Comparison of ENCODE assay signal across 21 cellular contexts in the genomic region with DNA sequence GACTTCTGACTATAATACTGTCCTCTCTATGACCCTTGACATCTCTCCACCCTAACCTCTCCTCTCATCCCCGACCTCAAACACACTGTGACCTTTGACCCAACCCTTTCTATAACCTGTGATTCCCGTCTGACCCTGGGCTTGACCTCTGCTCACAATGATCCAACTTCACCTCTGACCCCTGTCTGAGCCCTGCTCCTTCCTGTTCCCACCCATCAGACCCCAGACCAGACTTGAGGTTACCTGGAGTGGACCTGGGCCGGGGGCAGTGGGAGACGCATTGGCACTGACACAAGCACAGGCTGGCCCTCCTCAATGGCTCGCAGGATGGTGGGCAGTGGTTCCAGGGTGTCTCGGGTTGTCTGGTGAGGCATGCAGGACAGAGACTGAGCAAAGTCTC. TPM values are rescaled to one million over a fixed set of nuclear protein-coding genes. Genes with fewer than 3 reads are reported as not detected.
A peak's percentile ranks its signal among the peaks of the same experiment; 100 is the strongest.
DNase-seq lines count a peak whose midpoint lies in the region; ATAC-seq and TF ChIP-seq lines count a peak whose summit lies in the region.
"Had no signal": no experiment of that assay in that cellular context is flagged by ENCODE, and none has a peak within 500 bp of the region (broad histone marks: within the 10 kb centered on the region; RNA-seq: fewer than 3 reads in every experiment).

No MANE protein-coding gene starts in this region.

- H3K27ac Mint-ChIP-seq in CD8-positive, alpha-beta T cell = peak overlapping the region; percentile 39
- H3K27ac Mint-ChIP-seq in central memory CD8-positive, alpha-beta T cell (ENCODE audit: low read depth) = peak overlapping the region; percentile 64
- no peak overlapping the region for H3K27ac Mint-ChIP-seq in nephron
- H3K27ac Mint-ChIP-seq: activated B cell treated with CpG ODN at 0.5 μM for 24 hours; activated CD4-positive, alpha-beta memory T cell treated with anti-CD3 and anti-CD28 coated beads for 36 hours; HFFc6; memory B cell had no signal

- intact Hi-C loops in CD8-positive, alpha-beta T cell (cut with DNase I, micrococcal nuclease) = no loop called here

- H3K9me3 Mint-ChIP-seq in CD8-positive, alpha-beta T cell = no peaks in the 10 kb centered on the region
- no peaks in the 10 kb centered on the region for H3K9me3 Mint-ChIP-seq in central memory CD8-positive, alpha-beta T cell
- no peaks in the 10 kb centered on the region for H3K9me3 Mint-ChIP-seq in nephron
- H3K9me3 Mint-ChIP-seq: activated B cell treated with CpG ODN at 0.5 μM for 24 hours; activated CD4-positive, alpha-beta memory T cell treated with anti-CD3 and anti-CD28 coated beads for 36 hours; HFFc6; memory B cell had no signal

- DNase-seq in CD8-positive, alpha-beta T cell = no peak
- no peak for DNase-seq in central memory CD8-positive, alpha-beta T cell (ENCODE audit: low spot score in 2 of 2)
- DNase-seq: activated B cell treated with CpG ODN at 0.5 μM for 24 hours; activated CD4-positive, alpha-beta memory T cell treated with anti-CD3 and anti-CD28 coated beads for 36 hours; HFFc6; left cardiac atrium; MV-4-11; NCI-H2171; NCI-H526 treated with DMSO at 0.1 percent for 48 hours; RPMI8226 had no signal

- H3K36me3 Mint-ChIP-seq in CD8-positive, alpha-beta T cell = peaks cover 70% of the 10 kb centered on the region
- H3K36me3 Mint-ChIP-seq in central memory CD8-positive, alpha-beta T cell (ENCODE audit: insufficient read depth) = peaks cover 45% of the 10 kb centered on the region
- H3K36me3 Mint-ChIP-seq in nephron (ENCODE audit: low read depth) = peaks cover 4% of the 10 kb centered on the region

- peaks cover 56% of the 10 kb centered on the region for H3K36me3 ChIP-seq in CD8-positive, alpha-beta T cell (ENCODE audit: insufficient read depth, low read length)
- H3K36me3 ChIP-seq in HEK293 (ENCODE audit: control insufficient read depth in 2 of 2, insufficient read depth in 1 of 2, low read length in 2 of 2) = no peaks in the 10 kb centered on the region

- H3K4me3 Mint-ChIP-seq in CD8-positive, alpha-beta T cell = no peak overlapping the region
- no peak overlapping the region for H3K4me3 Mint-ChIP-seq in central memory CD8-positive, alpha-beta T cell
- H3K4me3 Mint-ChIP-seq in nephron = peak overlapping the region; percentile 46 to 74 (median 69)
- H3K4me3 Mint-ChIP-seq: activated B cell treated with CpG ODN at 0.5 μM for 24 hours; activated CD4-positive, alpha-beta memory T cell treated with anti-CD3 and anti-CD28 coated beads for 36 hours; HFFc6; memory B cell had no signal

- H3K4me1 Mint-ChIP-seq in CD8-positive, alpha-beta T cell (ENCODE audit: low read depth) = peaks cover 34% of the 10 kb centered on the region
- peaks cover 36% of the 10 kb centered on the region for H3K4me1 Mint-ChIP-seq in central memory CD8-positive, alpha-beta T cell
- H3K4me1 Mint-ChIP-seq in nephron = peaks cover 8% of the 10 kb centered on the region

- H3K27ac ChIP-seq in CD8-positive, alpha-beta T cell (ENCODE audit: low read depth, low read length) = no peak overlapping the region
- H3K27ac ChIP-seq in HEK293 (ENCODE audit: extremely low read depth, low read depth, low read length) = no peak overlapping the region
- H3K27ac ChIP-seq: SK-N-MC had no signal

- H3K27me3 ChIP-seq in CD8-positive, alpha-beta T cell (ENCODE audit: insufficient read depth, low read length) = no peaks in the 10 kb centered on the region

- no peaks in the 10 kb centered on the region for H3K27me3 Mint-ChIP-seq in CD8-positive, alpha-beta T cell (ENCODE audit: low read depth)
- no peaks in the 10 kb centered on the region for H3K27me3 Mint-ChIP-seq in central memory CD8-positive, alpha-beta T cell
- H3K27me3 Mint-ChIP-seq in nephron (ENCODE audit: low read depth) = peaks cover 63% of the 10 kb centered on the region
- H3K27me3 Mint-ChIP-seq: activated B cell treated with CpG ODN at 0.5 μM for 24 hours; activated CD4-positive, alpha-beta memory T cell treated with anti-CD3 and anti-CD28 coated beads for 36 hours; memory B cell had no signal

- no peaks in the 10 kb centered on the region for H3K9me3 ChIP-seq in CD8-positive, alpha-beta T cell (ENCODE audit: low read length)
- H3K9me3 ChIP-seq in HEK293 (ENCODE audit: control insufficient read depth, insufficient read depth, low read depth, low read length) = no peaks in the 10 kb centered on the region

- CTCF ChIA-PET in CD8-positive, alpha-beta T cell (lab: Charles Lee) = interaction anchor here (0.7 to 1.7 kb wide), 2 partner anchors 11 to 35 kb away, joined by 3 to 6 read pairs; a partner anchor contains a TSS
- CTCF ChIA-PET in HEK293 (lab: Yijun Ruan, JAX) = interaction anchor here (0.8 to 1.2 kb wide), 2 partner anchors 10 to 96 kb away, joined by 3 to 4 read pairs; no protein-coding TSS in a partner anchor

- no peak for ATAC-seq in CD8-positive, alpha-beta T cell
- no peak for ATAC-seq in central memory CD8-positive, alpha-beta T cell (replicated peaks; ENCODE audit: extremely low read depth, poor library complexity, severe bottlenecking)
- ATAC-seq in GM19351 (IDR thresholded peaks at IDR 0.05; ENCODE audit: unreplicated experiment) (no peak), HG02759 (IDR thresholded peaks at IDR 0.05; ENCODE audit: unreplicated experiment) (no peak), HG02588 (IDR thresholded peaks at IDR 0.05; ENCODE audit: unreplicated experiment) (no peak)

- no peak for TF ChIP-seq CTCF in CD8-positive, alpha-beta T cell (IDR thresholded peaks at IDR 0.05)
- TF ChIP-seq CTCF in HEK293 (tag by site-specific recombination; IDR thresholded peaks at IDR 0.05) (no peak), nephron (IDR thresholded peaks at IDR 0.05; ENCODE audit: unreplicated experiment in 3 of 3) (no peak)

- no peak overlapping the region for H3K4me3 ChIP-seq in CD8-positive, alpha-beta T cell (ENCODE audit: low read depth, low read length)
- H3K4me3 ChIP-seq in HEK293 (ENCODE audit: low read depth, low read length) = no peak overlapping the region
- H3K4me3 ChIP-seq: SK-N-MC had no signal

- POLR2A ChIA-PET in CD8-positive, alpha-beta T cell (lab: Charles Lee) = interaction anchor here (1.0 to 2.0 kb wide), 2 partner anchors 10 to 21 kb away, joined by 3 to 11 read pairs; no protein-coding TSS in a partner anchor
- POLR2A ChIA-PET in HEK293 (lab: Yijun Ruan, JAX) = no interaction called here

- H3K4me1 ChIP-seq in CD8-positive, alpha-beta T cell (ENCODE audit: insufficient read depth, low read length) = peaks cover 12% of the 10 kb centered on the region
- peaks cover 2% of the 10 kb centered on the region for H3K4me1 ChIP-seq in HEK293 (ENCODE audit: control insufficient read depth, insufficient read depth, low read length)

TF ChIP-seq in HEK293, 187 proteins besides CTCF, POLR2A, EP300 and RAD21:
- TF ChIP-seq KLF10 (tag by site-specific recombination; IDR thresholded peaks at IDR 0.05) (no peak), ZNF138 (tag by site-specific recombination; IDR thresholded peaks at IDR 0.05; ENCODE audit: borderline replicate concordance) (no peak), ZNF707 (tag by site-specific recombination; IDR thresholded peaks at IDR 0.05) (no peak), GLIS2 (tag by site-specific recombination; IDR thresholded peaks at IDR 0.05) (no peak), YY2 (tag by site-specific recombination; IDR thresholded peaks at IDR 0.05) (no peak), BCL11B (tag by site-specific recombination; IDR thresholded peaks at IDR 0.05; ENCODE audit: low read depth) (peak; percentile 75; the same call in 1 of the 2 replicates), KLF9 (tag by site-specific recombination; IDR thresholded peaks at IDR 0.05; ENCODE audit: low read depth) (no peak)
- TF ChIP-seq, protein P1, sequence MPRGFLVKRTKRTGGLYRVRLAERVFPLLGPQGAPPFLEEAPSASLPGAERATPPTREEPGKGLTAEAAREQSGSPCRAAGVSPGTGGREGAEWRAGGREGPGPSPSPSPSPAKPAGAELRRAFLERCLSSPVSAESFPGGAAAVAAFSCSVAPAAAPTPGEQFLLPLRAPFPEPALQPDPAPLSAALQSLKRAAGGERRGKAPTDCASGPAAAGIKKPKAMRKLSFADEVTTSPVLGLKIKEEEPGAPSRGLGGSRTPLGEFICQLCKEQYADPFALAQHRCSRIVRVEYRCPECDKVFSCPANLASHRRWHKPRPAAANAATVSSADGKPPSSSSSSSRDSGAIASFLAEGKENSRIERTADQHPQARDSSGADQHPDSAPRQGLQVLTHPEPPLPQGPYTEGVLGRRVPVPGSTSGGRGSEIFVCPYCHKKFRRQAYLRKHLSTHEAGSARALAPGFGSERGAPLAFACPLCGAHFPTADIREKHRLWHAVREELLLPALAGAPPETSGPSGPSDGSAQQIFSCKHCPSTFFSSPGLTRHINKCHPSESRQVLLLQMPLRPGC (tag by site-specific recombination; IDR thresholded peaks at IDR 0.05) = no peak

RNA-seq across cellular contexts. Expression of a gene that starts 4.2 kb away (rescaled TPM):
- total RNA-seq in CD8-positive, alpha-beta T cell = 10 to 100 TPM; 16.4 to 20.1 TPM

RNA-seq across cellular contexts. Expression of a gene that starts 10.4 kb away (rescaled TPM):
- 10 to 100 TPM; 80.0 to 83.1 TPM for total RNA-seq in CD8-positive, alpha-beta T cell
- total RNA-seq: bronchial epithelial cell, HFFc6, HT1080 had no signal

RNA-seq across cellular contexts. Expression of a gene that starts 25.4 kb away (rescaled TPM):
- total RNA-seq in CD8-positive, alpha-beta T cell = not detected
- total RNA-seq: activated B cell treated with CpG ODN at 0.5 μM for 24 hours, bronchial epithelial cell, HFFc6, HT1080, left cardiac atrium, posterior vena cava, temporal lobe had no signal

RNA-seq across cellular contexts. Expression of a gene that starts 35.1 kb away (rescaled TPM):
- 100 to 1,000 TPM; 174 to 199 TPM for total RNA-seq in CD8-positive, alpha-beta T cell

RNA-seq across cellular contexts. Expression of a gene that starts 54.4 kb away (rescaled TPM):
- under 1 TPM; 0.36 to 0.46 TPM for total RNA-seq in CD8-positive, alpha-beta T cell
- total RNA-seq: activated B cell treated with CpG ODN at 0.5 μM for 24 hours, bronchial epithelial cell, HFFc6, HT1080, left cardiac atrium, posterior vena cava had no signal

Comparison
In these comparisons a context has a peak if more than half of its experiments do, and no peak if none do; other contexts are left out.
1. H3K27ac Mint-ChIP-seq: peak in CD8-positive, alpha-beta T cell (single experiment) and central memory CD8-positive, alpha-beta T cell (single experiment); none in nephron (0 of 3).
2. H3K4me3 Mint-ChIP-seq: peak in nephron (3 of 3); none in CD8-positive, alpha-beta T cell (single experiment) and central memory CD8-positive, alpha-beta T cell (single experiment).